33 cellular contexts compared by ENCODE assay signal in genomic region chr2:85160946-85161625, GRCh38. TPM values are rescaled to one million over a fixed set of nuclear protein-coding genes. Genes with fewer than 3 reads are reported as not detected.
DNase-seq lines count a peak whose midpoint lies in the region; ATAC-seq, FAIRE-seq and TF ChIP-seq lines count a peak whose summit lies in the region.
"Had no signal": no experiment of that assay in that cellular context is flagged by ENCODE, and none has a peak within 500 bp of the region (broad histone marks: within the 10 kb centered on the region; RNA-seq: fewer than 3 reads in every experiment).

No MANE protein-coding gene starts in this region.

- BruUV-seq in Panc1 (replicated peaks; lab: Mats Ljungman, UMichigan): TSS peak; percentile 7

- H3K27ac ChIP-seq in Panc1 (ENCODE audit: low read length) (no peak overlapping the region), neural progenitor cell (no peak overlapping the region)
- H3K27ac ChIP-seq: ascending aorta, C4-2B, neutrophil had no signal

- H3K4me2 ChIP-seq in neural progenitor cell: peak overlapping the region; percentile 44

- H3K9me3 ChIP-seq in Panc1 (ENCODE audit: control insufficient read depth, insufficient read depth, low read depth, low read length): no peaks in the 10 kb centered on the region
- H3K9me3 ChIP-seq in neural progenitor cell (ENCODE audit: low read depth): no peaks in the 10 kb centered on the region
- H3K9me3 ChIP-seq: ascending aorta, mucosa of descending colon, neutrophil had no signal

- H3K4me3 Mint-ChIP-seq in neural progenitor cell: no peak overlapping the region
- H3K4me3 Mint-ChIP-seq: activated B cell treated with CpG ODN at 0.5 μM for 24 hours; activated naive CD8-positive, alpha-beta T cell; activated T-helper 17 cell treated with anti-CD3 and anti-CD28 coated beads, Interleukin-2, amount 50 U/mL, for 72 hours; central memory CD8-positive, alpha-beta T cell; stimulated activated effector memory CD8-positive, alpha-beta T cell treated with anti-CD3 and anti-CD28 coated beads, Interleukin-12 subunit alpha, Interleukin-12 subunit beta, amount 100 ng/mL, for 72 hours had no signal

- ATAC-seq in Panc1 (peak; percentile 44), GM21526 (IDR thresholded peaks at IDR 0.05; ENCODE audit: low FRiP score, unreplicated experiment) (no peak), GM18502 (IDR thresholded peaks at IDR 0.05; ENCODE audit: poor library complexity, unreplicated experiment) (no peak)
- ATAC-seq: activated T-helper 17 cell treated with anti-CD3 and anti-CD28 coated beads, Interleukin-2, amount 50 U/mL, for 72 hours; HCT116; K562; mucosa of descending colon; stimulated activated effector memory CD8-positive, alpha-beta T cell treated with anti-CD3 and anti-CD28 coated beads, Interleukin-12 subunit alpha, Interleukin-12 subunit beta, amount 100 ng/mL, for 72 hours had no signal

- H3K4me3 ChIP-seq in Panc1 (ENCODE audit: low read depth in 2 of 2, low read length in 2 of 2) (no peak overlapping the region), fibroblast of the aortic adventitia (ENCODE audit: low read depth, low read length) (no peak overlapping the region), neural progenitor cell (no peak overlapping the region)
- H3K4me3 ChIP-seq: ascending aorta, K562, mucosa of descending colon had no signal

- no peaks in the 10 kb centered on the region for H3K9me3 Mint-ChIP-seq in neural progenitor cell
- H3K9me3 Mint-ChIP-seq: activated B cell treated with CpG ODN at 0.5 μM for 24 hours; activated T-helper 17 cell treated with anti-CD3 and anti-CD28 coated beads, Interleukin-2, amount 50 U/mL, for 72 hours; central memory CD8-positive, alpha-beta T cell; stimulated activated effector memory CD8-positive, alpha-beta T cell treated with anti-CD3 and anti-CD28 coated beads, Interleukin-12 subunit alpha, Interleukin-12 subunit beta, amount 100 ng/mL, for 72 hours had no signal

- peak; percentile 52 for DNase-seq in AG20443 (ENCODE audit: low spot score)
- DNase-seq in Panc1 (ENCODE audit: low read depth, low spot score): no peak
- peak; percentile 37 for DNase-seq in fibroblast of the aortic adventitia (ENCODE audit: low read depth)
- DNase-seq in neural progenitor cell (ENCODE audit: low spot score): peak; percentile 22
- no peak for DNase-seq in DMS 273 treated with DMSO at 0.1 percent for 48 hours (lab: John Stamatoyannopoulos, UW)
- no peak for DNase-seq in HTR-8/SVneo (ENCODE audit: insufficient read length, low spot score)
- DNase-seq: ACHN; activated B cell treated with CpG ODN at 0.5 μM for 24 hours; activated CD4-positive, alpha-beta T cell treated with anti-CD3 and anti-CD28 coated beads, Interleukin-2, amount 50 U/mL, for 4 hours; activated CD8-positive, alpha-beta memory T cell treated with anti-CD3 and anti-CD28 coated beads, Interleukin-2, amount 50 U/mL, for 4 hours; Calu3; foreskin fibroblast; left ventricle myocardium superior; mucosa of descending colon; NCI-H2029 treated with DMSO at 0.1 percent for 48 hours; NCI-H446; OCI-M1; Right ventricle myocardium superior; stimulated activated CD4-positive, alpha-beta T cell treated with anti-CD3 and anti-CD28 coated beads, Interleukin-2, amount 100 ng/mL, for 48 hours; substantia nigra had no signal

- intact Hi-C loops in Panc1 (cut with micrococcal nuclease; ENCODE audit: unreplicated experiment): no loop called here

- H2AFZ ChIP-seq in neural progenitor cell (replicated peaks): no peak overlapping the region

- no peak overlapping the region for H3K27ac Mint-ChIP-seq in neural progenitor cell
- H3K27ac Mint-ChIP-seq: activated B cell treated with CpG ODN at 0.5 μM for 24 hours; activated naive CD8-positive, alpha-beta T cell; activated T-helper 17 cell treated with anti-CD3 and anti-CD28 coated beads, Interleukin-2, amount 50 U/mL, for 72 hours; stimulated activated effector memory CD8-positive, alpha-beta T cell treated with anti-CD3 and anti-CD28 coated beads, Interleukin-12 subunit alpha, Interleukin-12 subunit beta, amount 100 ng/mL, for 72 hours had no signal

- peaks cover 43% of the 10 kb centered on the region for H3F3A ChIP-seq in neural progenitor cell (ENCODE audit: low read depth)

- peaks cover 6% of the 10 kb centered on the region for H3K27me3 Mint-ChIP-seq in neural progenitor cell (ENCODE audit: insufficient read depth, low read depth)
- H3K27me3 Mint-ChIP-seq: activated naive CD8-positive, alpha-beta T cell had no signal

- H3K9ac ChIP-seq in neural progenitor cell: no peak overlapping the region

- peaks cover 28% of the 10 kb centered on the region for H3K4me1 ChIP-seq in Panc1 (ENCODE audit: control insufficient read depth, insufficient read depth, low read length)
- H3K4me1 ChIP-seq in neural progenitor cell: peaks cover 48% of the 10 kb centered on the region

- H3K27me3 ChIP-seq in Panc1 (ENCODE audit: control insufficient read depth, insufficient read depth, low read length) (no peaks in the 10 kb centered on the region), neural progenitor cell (no peaks in the 10 kb centered on the region)
- H3K27me3 ChIP-seq: ascending aorta, neutrophil had no signal

- TF ChIP-seq CTCF in Panc1 (IDR thresholded peaks at IDR 0.05) (no peak), fibroblast of the aortic adventitia (IDR thresholded peaks at IDR 0.05; ENCODE audit: insufficient read depth, low read length) (no peak), neural progenitor cell (IDR thresholded peaks at IDR 0.05) (no peak)

- in situ Hi-C loops in Panc1 (cut with HindIII; ENCODE audit: low pct_unique_long_range_greater_than_20kb, low sequenced_read_pairs): no loop called here

- H3K36me3 ChIP-seq in Panc1 (ENCODE audit: control insufficient read depth, insufficient read depth, low read length) (no peaks in the 10 kb centered on the region), neural progenitor cell (no peaks in the 10 kb centered on the region)
- H3K36me3 ChIP-seq: ascending aorta, neutrophil had no signal

- no peak for FAIRE-seq in HTR-8/SVneo (lab: Jason Lieb, UNC)
- FAIRE-seq: GM12892, K562, urothelium cell line had no signal

- POLR2A ChIA-PET in Panc1 (lab: Charles Lee): no interaction called here

- CTCF ChIA-PET in Panc1 (lab: Charles Lee): no interaction called here

- H4K20me1 ChIP-seq in neural progenitor cell (ENCODE audit: low read depth): peaks cover 60% of the 10 kb centered on the region

- peaks cover 60% of the 10 kb centered on the region for H3K4me1 Mint-ChIP-seq in neural progenitor cell
- H3K4me1 Mint-ChIP-seq: activated B cell treated with CpG ODN at 0.5 μM for 24 hours; activated T-helper 17 cell treated with anti-CD3 and anti-CD28 coated beads, Interleukin-2, amount 50 U/mL, for 72 hours; central memory CD8-positive, alpha-beta T cell; stimulated activated effector memory CD8-positive, alpha-beta T cell treated with anti-CD3 and anti-CD28 coated beads, Interleukin-12 subunit alpha, Interleukin-12 subunit beta, amount 100 ng/mL, for 72 hours had no signal

- H3K79me2 ChIP-seq in neural progenitor cell (ENCODE audit: low read depth): peaks cover 90% of the 10 kb centered on the region

- peaks cover 7% of the 10 kb centered on the region for H3K36me3 Mint-ChIP-seq in neural progenitor cell
- H3K36me3 Mint-ChIP-seq: activated naive CD8-positive, alpha-beta T cell; stimulated activated effector memory CD8-positive, alpha-beta T cell treated with anti-CD3 and anti-CD28 coated beads, Interleukin-12 subunit alpha, Interleukin-12 subunit beta, amount 100 ng/mL, for 72 hours had no signal

RNA-seq across cellular contexts. Expression of gene TCF7L1, which starts 27.9 kb away (rescaled TPM):
- total RNA-seq in Panc1 (2021; ENCODE audit: unreplicated experiment) (30.4 TPM), fibroblast of the aortic adventitia (ENCODE audit: low replicate concordance) (3.5 and 3.7 TPM in 2 replicates), neural progenitor cell (ENCODE audit: low replicate concordance) (1.0 and 3.7 TPM in 2 replicates)
- 40.2 TPM for polyA plus RNA-seq in Panc1 (2012; ENCODE audit: insufficient read length)
- total RNA-seq: activated T-helper 17 cell treated with anti-CD3 and anti-CD28 coated beads, Interleukin-2, amount 50 U/mL, for 72 hours had no signal

Comparison
In these comparisons a context has a peak if more than half of its experiments do, and no peak if none do; other contexts are left out.
1. DNase-seq: peak in AG20443 (single experiment), fibroblast of the aortic adventitia (single experiment) and neural progenitor cell (single experiment); none in Panc1 (single experiment), DMS 273 treated with DMSO at 0.1 percent for 48 hours (single experiment) and HTR-8/SVneo (single experiment).